Comparison of ENCODE assay signal across 1 cellular context in the genomic region with DNA sequence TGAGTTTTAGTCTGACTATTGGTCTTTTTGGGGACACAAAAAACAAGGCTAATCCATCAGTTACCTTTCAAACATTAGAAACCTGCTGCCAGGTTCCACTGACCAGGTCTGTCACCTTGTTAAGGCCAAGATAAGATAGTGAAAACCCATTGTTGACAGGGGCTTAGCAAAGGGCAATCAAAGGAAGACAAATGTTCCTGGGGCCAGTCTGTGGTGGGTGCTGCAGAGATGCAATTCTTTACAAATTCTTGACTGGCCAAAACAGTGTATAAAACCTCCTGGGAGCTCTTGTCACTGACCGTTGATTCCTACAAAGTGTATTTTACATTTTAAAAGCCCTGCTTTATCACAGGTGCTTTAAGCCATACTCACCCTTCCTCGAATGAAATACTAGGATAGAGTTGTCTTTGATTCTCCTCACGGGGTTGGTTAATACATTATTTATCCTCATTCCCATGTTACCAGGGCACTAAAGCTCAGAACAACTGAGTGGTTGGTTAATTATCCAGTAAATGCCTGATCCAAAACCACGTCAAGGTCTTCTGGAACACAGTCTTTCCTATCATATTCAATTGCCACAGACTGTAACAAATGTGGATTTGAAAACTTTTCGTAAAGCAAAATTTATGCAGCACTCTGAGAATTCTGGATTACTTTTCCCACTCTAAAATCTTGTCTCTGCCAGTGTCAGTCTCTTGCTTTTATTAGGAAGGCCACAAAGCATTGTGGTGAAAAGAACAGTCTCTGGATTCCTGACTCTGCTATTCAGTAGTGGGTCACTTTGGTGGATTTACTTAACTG.
TF ChIP-seq lines count a peak whose summit lies in the region.

No MANE protein-coding gene starts in this region.

TF ChIP-seq in GM23338, 12 proteins besides CTCF, POLR2A, EP300 and RAD21 (continued from another document):
- TF ChIP-seq, protein P1, sequence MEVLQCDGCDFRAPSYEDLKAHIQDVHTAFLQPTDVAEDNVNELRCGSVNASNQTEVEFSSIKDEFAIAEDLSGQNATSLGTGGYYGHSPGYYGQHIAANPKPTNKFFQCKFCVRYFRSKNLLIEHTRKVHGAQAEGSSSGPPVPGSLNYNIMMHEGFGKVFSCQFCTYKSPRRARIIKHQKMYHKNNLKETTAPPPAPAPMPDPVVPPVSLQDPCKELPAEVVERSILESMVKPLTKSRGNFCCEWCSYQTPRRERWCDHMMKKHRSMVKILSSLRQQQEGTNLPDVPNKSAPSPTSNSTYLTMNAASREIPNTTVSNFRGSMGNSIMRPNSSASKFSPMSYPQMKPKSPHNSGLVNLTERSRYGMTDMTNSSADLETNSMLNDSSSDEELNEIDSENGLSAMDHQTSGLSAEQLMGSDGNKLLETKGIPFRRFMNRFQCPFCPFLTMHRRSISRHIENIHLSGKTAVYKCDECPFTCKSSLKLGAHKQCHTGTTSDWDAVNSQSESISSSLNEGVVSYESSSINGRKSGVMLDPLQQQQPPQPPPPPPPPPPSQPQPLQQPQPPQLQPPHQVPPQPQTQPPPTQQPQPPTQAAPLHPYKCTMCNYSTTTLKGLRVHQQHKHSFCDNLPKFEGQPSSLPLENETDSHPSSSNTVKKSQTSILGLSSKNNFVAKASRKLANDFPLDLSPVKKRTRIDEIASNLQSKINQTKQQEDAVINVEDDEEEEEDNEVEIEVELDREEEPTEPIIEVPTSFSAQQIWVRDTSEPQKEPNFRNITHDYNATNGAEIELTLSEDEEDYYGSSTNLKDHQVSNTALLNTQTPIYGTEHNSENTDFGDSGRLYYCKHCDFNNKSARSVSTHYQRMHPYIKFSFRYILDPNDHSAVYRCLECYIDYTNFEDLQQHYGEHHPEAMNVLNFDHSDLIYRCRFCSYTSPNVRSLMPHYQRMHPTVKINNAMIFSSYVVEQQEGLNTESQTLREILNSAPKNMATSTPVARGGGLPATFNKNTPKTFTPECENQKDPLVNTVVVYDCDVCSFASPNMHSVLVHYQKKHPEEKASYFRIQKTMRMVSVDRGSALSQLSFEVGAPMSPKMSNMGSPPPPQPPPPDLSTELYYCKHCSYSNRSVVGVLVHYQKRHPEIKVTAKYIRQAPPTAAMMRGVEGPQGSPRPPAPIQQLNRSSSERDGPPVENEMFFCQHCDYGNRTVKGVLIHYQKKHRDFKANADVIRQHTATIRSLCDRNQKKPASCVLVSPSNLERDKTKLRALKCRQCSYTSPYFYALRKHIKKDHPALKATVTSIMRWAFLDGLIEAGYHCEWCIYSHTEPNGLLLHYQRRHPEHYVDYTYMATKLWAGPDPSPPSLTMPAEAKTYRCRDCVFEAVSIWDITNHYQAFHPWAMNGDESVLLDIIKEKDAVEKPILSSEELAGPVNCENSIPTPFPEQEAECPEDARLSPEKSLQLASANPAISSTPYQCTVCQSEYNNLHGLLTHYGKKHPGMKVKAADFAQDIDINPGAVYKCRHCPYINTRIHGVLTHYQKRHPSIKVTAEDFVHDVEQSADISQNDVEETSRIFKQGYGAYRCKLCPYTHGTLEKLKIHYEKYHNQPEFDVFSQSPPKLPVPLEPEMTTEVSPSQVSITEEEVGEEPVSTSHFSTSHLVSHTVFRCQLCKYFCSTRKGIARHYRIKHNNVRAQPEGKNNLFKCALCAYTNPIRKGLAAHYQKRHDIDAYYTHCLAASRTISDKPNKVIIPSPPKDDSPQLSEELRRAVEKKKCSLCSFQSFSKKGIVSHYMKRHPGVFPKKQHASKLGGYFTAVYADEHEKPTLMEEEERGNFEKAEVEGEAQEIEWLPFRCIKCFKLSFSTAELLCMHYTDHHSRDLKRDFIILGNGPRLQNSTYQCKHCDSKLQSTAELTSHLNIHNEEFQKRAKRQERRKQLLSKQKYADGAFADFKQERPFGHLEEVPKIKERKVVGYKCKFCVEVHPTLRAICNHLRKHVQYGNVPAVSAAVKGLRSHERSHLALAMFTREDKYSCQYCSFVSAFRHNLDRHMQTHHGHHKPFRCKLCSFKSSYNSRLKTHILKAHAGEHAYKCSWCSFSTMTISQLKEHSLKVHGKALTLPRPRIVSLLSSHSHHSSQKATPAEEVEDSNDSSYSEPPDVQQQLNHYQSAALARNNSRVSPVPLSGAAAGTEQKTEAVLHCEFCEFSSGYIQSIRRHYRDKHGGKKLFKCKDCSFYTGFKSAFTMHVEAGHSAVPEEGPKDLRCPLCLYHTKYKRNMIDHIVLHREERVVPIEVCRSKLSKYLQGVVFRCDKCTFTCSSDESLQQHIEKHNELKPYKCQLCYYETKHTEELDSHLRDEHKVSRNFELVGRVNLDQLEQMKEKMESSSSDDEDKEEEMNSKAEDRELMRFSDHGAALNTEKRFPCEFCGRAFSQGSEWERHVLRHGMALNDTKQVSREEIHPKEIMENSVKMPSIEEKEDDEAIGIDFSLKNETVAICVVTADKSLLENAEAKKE (CRISPR knock-in tag; IDR thresholded peaks at IDR 0.05): no peak
- TF ChIP-seq STAT1 (IDR thresholded peaks at IDR 0.05; ENCODE audit: unreplicated experiment): no peak
- TF ChIP-seq ZNF331 (CRISPR knock-in tag; IDR thresholded peaks at IDR 0.05; ENCODE audit: low read depth): no peak
- TF ChIP-seq, protein P2, sequence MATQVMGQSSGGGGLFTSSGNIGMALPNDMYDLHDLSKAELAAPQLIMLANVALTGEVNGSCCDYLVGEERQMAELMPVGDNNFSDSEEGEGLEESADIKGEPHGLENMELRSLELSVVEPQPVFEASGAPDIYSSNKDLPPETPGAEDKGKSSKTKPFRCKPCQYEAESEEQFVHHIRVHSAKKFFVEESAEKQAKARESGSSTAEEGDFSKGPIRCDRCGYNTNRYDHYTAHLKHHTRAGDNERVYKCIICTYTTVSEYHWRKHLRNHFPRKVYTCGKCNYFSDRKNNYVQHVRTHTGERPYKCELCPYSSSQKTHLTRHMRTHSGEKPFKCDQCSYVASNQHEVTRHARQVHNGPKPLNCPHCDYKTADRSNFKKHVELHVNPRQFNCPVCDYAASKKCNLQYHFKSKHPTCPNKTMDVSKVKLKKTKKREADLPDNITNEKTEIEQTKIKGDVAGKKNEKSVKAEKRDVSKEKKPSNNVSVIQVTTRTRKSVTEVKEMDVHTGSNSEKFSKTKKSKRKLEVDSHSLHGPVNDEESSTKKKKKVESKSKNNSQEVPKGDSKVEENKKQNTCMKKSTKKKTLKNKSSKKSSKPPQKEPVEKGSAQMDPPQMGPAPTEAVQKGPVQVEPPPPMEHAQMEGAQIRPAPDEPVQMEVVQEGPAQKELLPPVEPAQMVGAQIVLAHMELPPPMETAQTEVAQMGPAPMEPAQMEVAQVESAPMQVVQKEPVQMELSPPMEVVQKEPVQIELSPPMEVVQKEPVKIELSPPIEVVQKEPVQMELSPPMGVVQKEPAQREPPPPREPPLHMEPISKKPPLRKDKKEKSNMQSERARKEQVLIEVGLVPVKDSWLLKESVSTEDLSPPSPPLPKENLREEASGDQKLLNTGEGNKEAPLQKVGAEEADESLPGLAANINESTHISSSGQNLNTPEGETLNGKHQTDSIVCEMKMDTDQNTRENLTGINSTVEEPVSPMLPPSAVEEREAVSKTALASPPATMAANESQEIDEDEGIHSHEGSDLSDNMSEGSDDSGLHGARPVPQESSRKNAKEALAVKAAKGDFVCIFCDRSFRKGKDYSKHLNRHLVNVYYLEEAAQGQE (IDR thresholded peaks at IDR 0.05; ENCODE audit: unreplicated experiment): no peak
- TF ChIP-seq JUNB (IDR thresholded peaks at IDR 0.05; ENCODE audit: unreplicated experiment): no peak
- no peak for TF ChIP-seq EZH2 (IDR thresholded peaks at IDR 0.05; ENCODE audit: low read depth, unreplicated experiment)
- TF ChIP-seq NANOG (IDR thresholded peaks at IDR 0.05; ENCODE audit: borderline replicate concordance): no peak
- no peak for TF ChIP-seq ZNF114 (CRISPR knock-in tag; IDR thresholded peaks at IDR 0.05)
- no peak for TF ChIP-seq EZH2phosphoT487 (IDR thresholded peaks at IDR 0.05; ENCODE audit: unreplicated experiment)
